19 cellular contexts compared by ENCODE assay signal in the genomic region with DNA sequence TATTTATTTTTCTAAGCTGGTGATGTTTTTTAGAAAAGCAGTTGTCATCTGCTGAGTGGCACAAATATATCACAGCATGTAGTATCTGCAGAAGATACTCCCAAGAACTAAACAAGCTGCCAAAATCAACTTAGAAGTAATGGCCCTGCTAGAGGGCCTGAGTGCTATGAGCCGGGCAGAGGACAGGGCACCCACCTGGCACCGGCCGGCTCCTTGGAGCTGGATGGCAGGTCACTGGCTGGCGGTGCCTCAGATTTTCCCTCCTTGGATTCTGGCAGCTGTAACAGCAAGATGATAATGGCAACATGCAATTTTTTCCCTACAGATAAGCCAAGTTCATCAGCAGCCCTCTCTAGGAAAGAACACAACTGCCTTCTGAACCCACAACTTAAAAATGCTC.
"Had no signal": no experiment of that assay in that cellular context is flagged by ENCODE, and none has a peak within 500 bp of the region (broad histone marks: within the 10 kb centered on the region; RNA-seq: fewer than 3 reads in every experiment).

No MANE protein-coding gene starts in this region.

- H3K9me3 ChIP-seq: adrenal gland, breast epithelium, esophagus squamous epithelium, ovary, sigmoid colon, thyroid gland had no signal

- H3K27ac ChIP-seq: adrenal gland, breast epithelium, esophagus squamous epithelium, ovary, sigmoid colon, thyroid gland had no signal

- DNase-seq: activated CD4-positive, alpha-beta T cell treated with anti-CD3 and anti-CD28 coated beads, Interleukin-2, amount 10 ng/mL, durations not matched to agents 7 days and 5 days; activated naive CD4-positive, alpha-beta T cell treated with anti-CD3 and anti-CD28 coated beads for 36 hours; activated T-cell treated with anti-CD3 and anti-CD28 coated beads for 4 hours; effector CD8-positive, alpha-beta T cell; esophagus squamous epithelium; immature natural killer cell; kidney glomerular epithelial cell; mesenchymal stem cell; naive thymus-derived CD8-positive, alpha-beta T cell; ovary; sigmoid colon; stimulated activated CD4-positive, alpha-beta T cell treated with anti-CD3 and anti-CD28 coated beads, Interleukin-4, amount 100 ng/mL, for 24 hours; T-helper 1 cell; thyroid gland had no signal

- H3K27ac Mint-ChIP-seq: activated naive CD4-positive, alpha-beta T cell treated with anti-CD3 and anti-CD28 coated beads for 36 hours; activated T-helper 17 cell treated with anti-CD3 and anti-CD28 coated beads, Interleukin-2, amount 50 U/mL, for 72 hours; stimulated activated memory B cell treated with anti-CD40 and anti-IgM and Interleukin-4, amounts not matched to agents 10 μg/mL and 1 μg/mL and 100 μg/mL, for 72 hours had no signal

- ATAC-seq: activated CD4-positive, CD25-positive, alpha-beta regulatory T cell treated with anti-CD3 and anti-CD28 coated beads, Interleukin-2, amount 50 U/mL, for 24 hours; activated T-helper 17 cell treated with anti-CD3 and anti-CD28 coated beads, Interleukin-2, amount 50 U/mL, for 72 hours; naive thymus-derived CD8-positive, alpha-beta T cell; stimulated activated memory B cell treated with anti-CD40 and anti-IgM and Interleukin-4, amounts not matched to agents 10 μg/mL and 1 μg/mL and 100 μg/mL, for 72 hours had no signal

- H3K27me3 ChIP-seq: adrenal gland, breast epithelium, esophagus squamous epithelium, ovary, sigmoid colon, thyroid gland had no signal

- H3K27me3 Mint-ChIP-seq: activated CD4-positive, alpha-beta T cell treated with anti-CD3 and anti-CD28 coated beads, Interleukin-2, amount 10 ng/mL, durations not matched to agents 7 days and 5 days; activated T-helper 17 cell treated with anti-CD3 and anti-CD28 coated beads, Interleukin-2, amount 50 U/mL, for 72 hours; naive thymus-derived CD8-positive, alpha-beta T cell; stimulated activated memory B cell treated with anti-CD40 and anti-IgM and Interleukin-4, amounts not matched to agents 10 μg/mL and 1 μg/mL and 100 μg/mL, for 72 hours had no signal

- H3K4me3 Mint-ChIP-seq: activated CD4-positive, alpha-beta T cell treated with anti-CD3 and anti-CD28 coated beads, Interleukin-2, amount 10 ng/mL, durations not matched to agents 7 days and 5 days; activated naive CD4-positive, alpha-beta T cell treated with anti-CD3 and anti-CD28 coated beads for 36 hours; activated T-helper 17 cell treated with anti-CD3 and anti-CD28 coated beads, Interleukin-2, amount 50 U/mL, for 72 hours; immature natural killer cell; naive thymus-derived CD8-positive, alpha-beta T cell; stimulated activated memory B cell treated with anti-CD40 and anti-IgM and Interleukin-4, amounts not matched to agents 10 μg/mL and 1 μg/mL and 100 μg/mL, for 72 hours had no signal

- H3K9me3 Mint-ChIP-seq: activated CD4-positive, alpha-beta T cell treated with anti-CD3 and anti-CD28 coated beads, Interleukin-2, amount 10 ng/mL, durations not matched to agents 7 days and 5 days; activated naive CD4-positive, alpha-beta T cell treated with anti-CD3 and anti-CD28 coated beads for 36 hours; activated T-helper 17 cell treated with anti-CD3 and anti-CD28 coated beads, Interleukin-2, amount 50 U/mL, for 72 hours; immature natural killer cell; naive thymus-derived CD8-positive, alpha-beta T cell; stimulated activated memory B cell treated with anti-CD40 and anti-IgM and Interleukin-4, amounts not matched to agents 10 μg/mL and 1 μg/mL and 100 μg/mL, for 72 hours had no signal

- H3K4me1 ChIP-seq: adrenal gland, breast epithelium, esophagus squamous epithelium, sigmoid colon, thyroid gland had no signal

- H3K4me3 ChIP-seq: adrenal gland, breast epithelium, esophagus squamous epithelium, ovary, sigmoid colon, thyroid gland had no signal

- H3K4me1 Mint-ChIP-seq: activated T-helper 17 cell treated with anti-CD3 and anti-CD28 coated beads, Interleukin-2, amount 50 U/mL, for 72 hours; immature natural killer cell; stimulated activated memory B cell treated with anti-CD40 and anti-IgM and Interleukin-4, amounts not matched to agents 10 μg/mL and 1 μg/mL and 100 μg/mL, for 72 hours had no signal

- H3K36me3 ChIP-seq: breast epithelium, ovary had no signal
